Comparison of ENCODE assay signal across 17 cellular contexts in genomic region chr15:63699391-63699790, GRCh38.
"Had no signal": no experiment of that assay in that cellular context is flagged by ENCODE, and none has a peak within 500 bp of the region (broad histone marks: within the 10 kb centered on the region; RNA-seq: fewer than 3 reads in every experiment).

No MANE protein-coding gene starts in this region.

- H3K27ac ChIP-seq: esophagus squamous epithelium, transverse colon had no signal

- ATAC-seq: left ventricle myocardium superior; stimulated activated naive CD8-positive, alpha-beta T cell treated with anti-CD3 and anti-CD28 coated beads, Interleukin-15, Interleukin-2, amounts not matched to agents 100 U/mL and 50 U/mL, for 24 hours had no signal

- H3K27me3 ChIP-seq: esophagus squamous epithelium, transverse colon had no signal

- H3K4me1 ChIP-seq: esophagus squamous epithelium, transverse colon had no signal

- H3K4me3 Mint-ChIP-seq: activated T-helper 17 cell treated with anti-CD3 and anti-CD28 coated beads, Interleukin-2, amount 50 U/mL, for 72 hours; nephron had no signal

- H3K9me3 Mint-ChIP-seq: activated T-helper 17 cell treated with anti-CD3 and anti-CD28 coated beads, Interleukin-2, amount 50 U/mL, for 72 hours; nephron had no signal

- H3K9me3 ChIP-seq: esophagus squamous epithelium, transverse colon had no signal

- H3K27me3 Mint-ChIP-seq: activated T-helper 17 cell treated with anti-CD3 and anti-CD28 coated beads, Interleukin-2, amount 50 U/mL, for 72 hours had no signal

- DNase-seq: activated CD4-positive, alpha-beta T cell treated with anti-CD3 and anti-CD28 coated beads, Interleukin-2, amount 50 U/mL, for 1 hour; activated CD4-positive, CD25-positive, alpha-beta regulatory T cell; activated naive CD4-positive, alpha-beta T cell treated with anti-CD3 and anti-CD28 coated beads, Interleukin-2, amount 50 U/mL, for 16 hours; amniotic stem cell; esophagus squamous epithelium; foreskin fibroblast; glutamatergic neuron; hypothalamus; left ventricle myocardium superior; mesendoderm; occipital lobe; stimulated activated CD4-positive, alpha-beta T cell treated with anti-CD3 and anti-CD28 coated beads, Interleukin-4, amount 100 ng/mL, for 4 hours; stimulated activated naive CD8-positive, alpha-beta T cell treated with anti-CD3 and anti-CD28 coated beads, Interleukin-15, Interleukin-2, amounts not matched to agents 100 U/mL and 50 U/mL, for 24 hours; transverse colon had no signal

- H3K4me1 Mint-ChIP-seq: activated T-helper 17 cell treated with anti-CD3 and anti-CD28 coated beads, Interleukin-2, amount 50 U/mL, for 72 hours; nephron had no signal

- H3K4me3 ChIP-seq: esophagus squamous epithelium, skin epidermis, transverse colon had no signal

- H3K27ac Mint-ChIP-seq: activated T-helper 17 cell treated with anti-CD3 and anti-CD28 coated beads, Interleukin-2, amount 50 U/mL, for 72 hours; nephron had no signal
